Comparison of ENCODE assay signal across 23 cellular contexts in the genomic region with DNA sequence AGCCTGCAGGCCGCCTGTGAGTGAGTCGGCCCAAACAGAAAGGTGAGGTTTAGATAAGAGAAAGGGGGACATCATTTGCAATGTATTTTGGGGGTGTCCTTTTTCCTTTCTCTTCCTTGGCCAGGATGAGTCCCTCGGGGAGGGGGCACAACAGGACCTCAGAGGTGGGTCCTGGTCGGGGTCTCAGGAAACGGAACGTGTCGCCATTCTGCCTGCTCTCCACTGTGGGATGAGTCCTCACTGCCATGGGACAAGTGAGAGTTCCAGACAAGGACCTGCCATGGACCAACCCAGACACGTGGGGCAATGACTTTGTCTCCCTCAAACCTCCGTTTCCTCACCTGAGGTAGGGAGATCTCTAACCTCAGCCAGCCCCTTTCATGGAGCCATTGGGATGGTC.
"Had no signal": no experiment of that assay in that cellular context is flagged by ENCODE, and none has a peak within 500 bp of the region (broad histone marks: within the 10 kb centered on the region; RNA-seq: fewer than 3 reads in every experiment).

No MANE protein-coding gene starts in this region.

- H3K4me3 ChIP-seq: MG63, SJSA1, SK-N-MC had no signal

- H3K27me3 ChIP-seq: MG63, SJSA1 had no signal

- H3K27ac ChIP-seq: RWPE1, SJSA1, SK-N-MC had no signal

- ATAC-seq: HepG2, Panc1, PC-3 had no signal

- H3K9me3 ChIP-seq: MG63, SJSA1 had no signal

- DNase-seq: IMR-90, Karpas-422, KG1, MG63, NCI-H1092, NCI-H1105 treated with DMSO at 0.1 percent for 48 hours, NCI-H1417 treated with DMSO at 0.1 percent for 48 hours, NCI-H146, NCI-H1694 treated with DMSO at 0.1 percent for 48 hours, NCI-H1930, NCI-H2081, NCI-H2107, NCI-H2227 treated with DMSO at 0.1 percent for 48 hours, NCI-H524, NCI-H526 treated with DMSO at 0.1 percent for 48 hours, NCI-H774, PC-3, SIG-M5 had no signal

- H3K36me3 ChIP-seq: MG63, SJSA1 had no signal
